Comparison of ENCODE assay signal across 8 cellular contexts in genomic region chr11:47216141-47216798, GRCh38. TPM values are rescaled to one million over a fixed set of nuclear protein-coding genes. Genes with fewer than 3 reads are reported as not detected.
DNase-seq lines count a peak whose midpoint lies in the region; ATAC-seq lines count a peak whose summit lies in the region.

No MANE protein-coding gene starts in this region.

- peak overlapping the region; percentile 90 for H3K27ac ChIP-seq in subcutaneous abdominal adipose tissue (ENCODE audit: low read depth, low read length)

- peaks cover 32% of the 10 kb centered on the region for H3K4me1 ChIP-seq in neuron (ENCODE audit: insufficient read depth, low read length)
- peaks cover 7 to 32% (median 22%) of the 10 kb centered on the region in 5 donors for H3K4me1 ChIP-seq in subcutaneous abdominal adipose tissue (ENCODE audit: control insufficient read depth in 5 of 5, insufficient read depth in 5 of 5, low read length in 5 of 5)

- peak; percentile 75 for DNase-seq in CD1c-positive myeloid dendritic cell (ENCODE audit: extremely low spot score)
- peak; percentile 45 for DNase-seq in NCI-H1092 treated with DMSO at 0.1 percent for 48 hours (lab: John Stamatoyannopoulos, UW)
- peak; percentile 37 to 64 for DNase-seq in activated CD8-positive, alpha-beta memory T cell treated with anti-CD3 and anti-CD28 coated beads for 4 hours (ENCODE audit: low read depth in 2 of 2)

- no peaks in the 10 kb centered on the region for H3K9me3 ChIP-seq in neuron (ENCODE audit: low read length)
- H3K9me3 ChIP-seq in subcutaneous abdominal adipose tissue (ENCODE audit: control insufficient read depth in 5 of 5, low read length in 5 of 5): no peaks in the 10 kb centered on the region

- H3K36me3 ChIP-seq in neuron (ENCODE audit: insufficient read depth, low read length) (no peaks in the 10 kb centered on the region), subcutaneous abdominal adipose tissue (ENCODE audit: control insufficient read depth in 5 of 5, insufficient read depth in 5 of 5, low read length in 5 of 5) (peaks cover 0 to 21% (median 13%) of the 10 kb centered on the region in 5 donors)

- no peak overlapping the region for H2AFZ ChIP-seq in neuron (ENCODE audit: low read depth, low read length)

- H3K4me3 ChIP-seq in neuron (ENCODE audit: low read length): peak overlapping the region; percentile 45
- peak overlapping the region; percentile 62 to 89 (median 83) for H3K4me3 ChIP-seq in subcutaneous abdominal adipose tissue (ENCODE audit: low read depth in 1 of 5, low read length in 5 of 5)

- ATAC-seq in GM19324 (IDR thresholded peaks at IDR 0.05; ENCODE audit: low FRiP score, unreplicated experiment) (peak; percentile 35), esophagus mucosa (peak; percentile 26), HG03280 (IDR thresholded peaks at IDR 0.05; ENCODE audit: unreplicated experiment) (no peak)

- peak overlapping the region in 4 of 5 donors; percentile 83 to 88 (median 84) for H3K9ac ChIP-seq in subcutaneous abdominal adipose tissue (ENCODE audit: low read length in 5 of 5)

- H3K27me3 ChIP-seq in neuron (ENCODE audit: insufficient read depth, low read length): no peaks in the 10 kb centered on the region
- no peaks in the 10 kb centered on the region for H3K27me3 ChIP-seq in subcutaneous abdominal adipose tissue (ENCODE audit: control insufficient read depth in 5 of 5, insufficient read depth in 4 of 5, low read length in 5 of 5)

RNA-seq across cellular contexts. Expression of gene DDB2, which starts 1.5 kb away (rescaled TPM):
- total RNA-seq in esophagus mucosa: 49.3 TPM

RNA-seq across cellular contexts. Expression of gene PACSIN3, which starts 30.0 kb away (rescaled TPM):
- total RNA-seq in esophagus mucosa: 55.3 TPM

RNA-seq across cellular contexts. Expression of gene ACP2, which starts 32.3 kb away (rescaled TPM):
- 12.7 TPM for total RNA-seq in esophagus mucosa

RNA-seq across cellular contexts. Expression of gene ARFGAP2, which starts 39.6 kb away (rescaled TPM):
- 77.9 TPM for total RNA-seq in esophagus mucosa

RNA-seq across cellular contexts. Expression of gene NR1H3, which starts 41.5 kb away (rescaled TPM):
- total RNA-seq in esophagus mucosa: 5.8 TPM
